27 cellular contexts compared by ENCODE assay signal in genomic region chr2:105125920-105126319, GRCh38.
DNase-seq lines count a peak whose midpoint lies in the region; ATAC-seq, FAIRE-seq and TF ChIP-seq lines count a peak whose summit lies in the region.
"Had no signal": no experiment of that assay in that cellular context is flagged by ENCODE, and none has a peak within 500 bp of the region (broad histone marks: within the 10 kb centered on the region; RNA-seq: fewer than 3 reads in every experiment).

No MANE protein-coding gene starts in this region.

- TF ChIP-seq RAD21 in HepG2 (CRISPR knock-in tag; IDR thresholded peaks at IDR 0.05) (no peak), H1 (IDR thresholded peaks at IDR 0.05 in 1 of 2, conservative IDR thresholded peaks at IDR 0.05 in 1 of 2; ENCODE audit: low read depth in 2 of 2, low read length in 2 of 2) (peak; percentile 21 to 34; a peak in 1 of 4 replicates)

- no peaks in the 10 kb centered on the region for H3K79me2 ChIP-seq in HepG2 (ENCODE audit: insufficient read depth, low read length)
- H3K79me2 ChIP-seq in H1 (ENCODE audit: control insufficient read depth in 1 of 2, insufficient read depth in 2 of 2, low read length in 2 of 2) = no peaks in the 10 kb centered on the region
- no peaks in the 10 kb centered on the region for H3K79me2 ChIP-seq in neural progenitor cell (ENCODE audit: low read depth)

- H3K23ac ChIP-seq in H1 (ENCODE audit: insufficient read length) = no peak overlapping the region

- H3K4me1 ChIP-seq in HepG2 (ENCODE audit: insufficient read depth, low read length) = no peaks in the 10 kb centered on the region
- no peaks in the 10 kb centered on the region for H3K4me1 ChIP-seq in right lobe of liver
- peaks cover 0 to 6% (median 2%) of the 10 kb centered on the region in 4 experiments; a peak in 2 of 7 replicates for H3K4me1 ChIP-seq in H1 (replicated peaks in 1 of 4; ENCODE audit: control insufficient read depth in 3 of 4, insufficient read depth in 4 of 4, low read length in 3 of 4)
- H3K4me1 ChIP-seq in neural progenitor cell = no peaks in the 10 kb centered on the region
- no peaks in the 10 kb centered on the region for H3K4me1 ChIP-seq in sigmoid colon
- H3K4me1 ChIP-seq: BE2C had no signal

- 19% methylated on average over 3 of the region's 3 CpGs for WGBS in HepG2 (ENCODE audit: low lambda C conversion rate)
- WGBS in right lobe of liver (ENCODE audit: insufficient coverage, low coverage, low lambda C conversion rate, missing lambda C conversion rate) = 51% methylated on average over 2 of the region's 3 CpGs
- 50% methylated on average over 3 of the region's 3 CpGs; no CpG with 5 or more reads in 1 of the 2 experiments for WGBS in H1 (ENCODE audit: extremely low coverage in 1 of 2, insufficient coverage in 1 of 2, insufficient read length in 1 of 2, insufficient replicate concordance in 2 of 2, low coverage in 1 of 2, low lambda C conversion rate in 2 of 2, missing lambda C conversion rate in 1 of 2), 2 experiments
- WGBS in sigmoid colon, 2 donors = 67 to 81% methylated on average over 3 of the region's 3 CpGs

- H2BK20ac ChIP-seq in H1 (ENCODE audit: low read length) = no peak overlapping the region

- H3K4ac ChIP-seq in H1 (replicated peaks; ENCODE audit: insufficient read length, low read depth, low read length) = no peak overlapping the region

- H3K4me1 Mint-ChIP-seq in neural progenitor cell = peaks cover 6% of the 10 kb centered on the region

- H3K79me1 ChIP-seq in H1 (ENCODE audit: low read depth, low read length) = no peaks in the 10 kb centered on the region; the same call in 1 of the 2 replicates

- no peak overlapping the region for H3K18ac ChIP-seq in H1 (ENCODE audit: extremely low read depth, low read length)

- TF ChIP-seq EP300 in HepG2 (IDR thresholded peaks at IDR 0.05; ENCODE audit: low read depth in 2 of 2, low read length in 2 of 2) (no peak), HepG2 (CRISPR knock-in tag; IDR thresholded peaks at IDR 0.05; ENCODE audit: borderline replicate concordance) (no peak), H1 (IDR thresholded peaks at IDR 0.05; ENCODE audit: borderline replicate concordance in 1 of 2, low read depth in 2 of 2, low read length in 2 of 2) (no peak), sigmoid colon (IDR thresholded peaks at IDR 0.05) (no peak)

- H2AK5ac ChIP-seq in H1 (ENCODE audit: low read depth, low read length) = no peak overlapping the region

- H3K14ac ChIP-seq in H1 (ENCODE audit: insufficient read length) = no peak overlapping the region

- H3K4me2 ChIP-seq in HepG2 (ENCODE audit: low read depth, low read length) = no peak overlapping the region
- peak overlapping the region in 1 of 2 experiments; percentile 46; a peak in 1 of 4 replicates for H3K4me2 ChIP-seq in H1 (ENCODE audit: insufficient read depth in 1 of 2, low read depth in 2 of 2, low read length in 2 of 2)
- H3K4me2 ChIP-seq in neural progenitor cell = no peak overlapping the region
- H3K4me2 ChIP-seq: SK-N-SH had no signal

- FAIRE-seq in HepG2 (lab: Jason Lieb, UNC) = no peak
- no peak for FAIRE-seq in H1 (lab: Jason Lieb, UNC)
- FAIRE-seq: GM12891, H54 had no signal

- no peak overlapping the region for H3K27ac ChIP-seq in HepG2 (ENCODE audit: extremely low read length, insufficient read depth, low read length)
- no peak overlapping the region for H3K27ac ChIP-seq in right lobe of liver
- H3K27ac ChIP-seq in H1 (ENCODE audit: low read depth, low read length) = no peak overlapping the region
- no peak overlapping the region for H3K27ac ChIP-seq in neural progenitor cell
- no peak overlapping the region for H3K27ac ChIP-seq in sigmoid colon
- H3K27ac ChIP-seq: HL-60 had no signal

- H3K4me3 ChIP-seq in HepG2 (replicated peaks in 1 of 3; ENCODE audit: insufficient read depth in 1 of 3, low read depth in 2 of 3, low read length in 3 of 3) (no peak overlapping the region), right lobe of liver (no peak overlapping the region), H1 (ENCODE audit: extremely low read depth in 1 of 4, insufficient read depth in 2 of 4, low read depth in 3 of 4, low read length in 4 of 4) (peak overlapping the region in 1 of 4 experiments; percentile 26; a peak in 1 of 8 replicates), neural progenitor cell (no peak overlapping the region), sigmoid colon (no peak overlapping the region)

- no peak overlapping the region for H4K5ac ChIP-seq in H1 (ENCODE audit: insufficient read length, low read depth, low read length)

- no peaks in the 10 kb centered on the region for H3K9me3 ChIP-seq in HepG2 (ENCODE audit: low read length)
- H3K9me3 ChIP-seq in right lobe of liver = no peaks in the 10 kb centered on the region
- peaks cover 0 to 2% of the 10 kb centered on the region in 2 experiments; a peak in 1 of 4 replicates for H3K9me3 ChIP-seq in H1 (ENCODE audit: insufficient read depth in 2 of 2, low read depth in 1 of 2, low read length in 1 of 2)
- H3K9me3 ChIP-seq in neural progenitor cell (ENCODE audit: low read depth) = no peaks in the 10 kb centered on the region
- no peaks in the 10 kb centered on the region for H3K9me3 ChIP-seq in sigmoid colon
- H3K9me3 ChIP-seq: BE2C, SK-N-SH had no signal

- TF ChIP-seq POLR2A in HepG2 (IDR thresholded peaks at IDR 0.05; ENCODE audit: insufficient read depth in 1 of 2, low read depth in 2 of 2, low read length in 2 of 2) = no peak
- TF ChIP-seq POLR2A in right lobe of liver (IDR thresholded peaks at IDR 0.05) = no peak
- TF ChIP-seq POLR2A in H1 (IDR thresholded peaks at IDR 0.05; ENCODE audit: control extremely low read depth in 1 of 2, low read depth in 2 of 2, low read length in 2 of 2) = no peak
- TF ChIP-seq POLR2A in sigmoid colon (IDR thresholded peaks at IDR 0.05) = no peak
- no peak for TF ChIP-seq POLR2A in erythroblast (IDR thresholded peaks at IDR 0.05; ENCODE audit: low read length)

- no peak overlapping the region for H2BK12ac ChIP-seq in H1 (ENCODE audit: low read depth, low read length)

- ATAC-seq in HepG2 (peak; percentile 70), right lobe of liver (no peak)
- ATAC-seq: PC-3 had no signal

- H2BK5ac ChIP-seq in H1 (ENCODE audit: low read depth, low read length) = no peak overlapping the region

- no peaks in the 10 kb centered on the region; the same call in 1 of the 2 replicates for H3K23me2 ChIP-seq in H1 (ENCODE audit: low read depth, low read length)

- no peak overlapping the region for H4K91ac ChIP-seq in H1 (replicated peaks; ENCODE audit: insufficient read length, low read length)

- no TSS peak for BruUV-seq in HepG2 (replicated peaks; lab: Mats Ljungman, UMichigan)

- H3K9me3 Mint-ChIP-seq in neural progenitor cell = peaks cover 3% of the 10 kb centered on the region
- H3K9me3 Mint-ChIP-seq: HFFc6 had no signal

- H4K8ac ChIP-seq in H1 (ENCODE audit: extremely low read depth, insufficient read depth, low read length) = no peak overlapping the region

- H3F3A ChIP-seq in neural progenitor cell (ENCODE audit: low read depth) = no peaks in the 10 kb centered on the region

- CTCF ChIA-PET in HepG2 (lab: Yijun Ruan, JAX; ENCODE audit: low intra/inter-chr PET ratio, low total read pairs) = no interaction called here
- CTCF ChIA-PET in H1 (lab: Charles Lee; ENCODE audit: partially characterized antibody) = interaction anchor here (1.0 to 4.1 kb wide), 17 partner anchors 8 to 176 kb away, joined by 3 to 46 read pairs (median 5); partner anchors contain the start of gene GPR45

- H3K27me3 ChIP-seq in HepG2 (ENCODE audit: control insufficient read depth in 1 of 2, insufficient read depth in 2 of 2, low read length in 2 of 2) = peaks cover 0 to 19% of the 10 kb centered on the region in 2 experiments; a peak in 2 of 5 replicates
- H3K27me3 ChIP-seq in right lobe of liver = no peaks in the 10 kb centered on the region
- no peaks in the 10 kb centered on the region for H3K27me3 ChIP-seq in H1 (replicated peaks in 1 of 4; ENCODE audit: control insufficient read depth in 3 of 4, extremely low read depth in 1 of 4, insufficient read depth in 3 of 4, low read length in 3 of 4)
- H3K27me3 ChIP-seq in neural progenitor cell = no peaks in the 10 kb centered on the region
- H3K27me3 ChIP-seq in sigmoid colon = no peaks in the 10 kb centered on the region
- H3K27me3 ChIP-seq: BE2C had no signal

- in situ Hi-C loops in HepG2 (cut with HindIII; ENCODE audit: extremely low pct_ligation_motif_present, low pct_unique_long_range_greater_than_20kb) = no loop called here

- POLR2A ChIA-PET in HepG2 (lab: Yijun Ruan, JAX) = no interaction called here
- POLR2A ChIA-PET in H1 (lab: Charles Lee; ENCODE audit: partially characterized antibody) = interaction anchor here (1.0 kb wide), 1 partner anchor 16 kb away, joined by 3 read pairs; no protein-coding TSS in a partner anchor

- H3K9ac ChIP-seq in HepG2 (ENCODE audit: insufficient read depth, low read depth, low read length) (no peak overlapping the region), H1 (replicated peaks in 1 of 4; ENCODE audit: extremely low read depth in 1 of 4, low read depth in 3 of 4, low read length in 3 of 4) (no peak overlapping the region), neural progenitor cell (no peak overlapping the region)
- H3K9ac ChIP-seq: SK-N-SH had no signal

- H3K27ac Mint-ChIP-seq in neural progenitor cell = no peak overlapping the region
- H3K27ac Mint-ChIP-seq: CD14-positive monocyte, HFFc6 had no signal

- no peak overlapping the region for H3K56ac ChIP-seq in H1 (replicated peaks; ENCODE audit: insufficient read length, low read depth, low read length)

- H3K36me3 ChIP-seq in HepG2 (replicated peaks in 1 of 2; ENCODE audit: control insufficient read depth in 1 of 2, insufficient read depth in 2 of 2, low read length in 2 of 2) = no peaks in the 10 kb centered on the region
- no peaks in the 10 kb centered on the region for H3K36me3 ChIP-seq in right lobe of liver
- no peaks in the 10 kb centered on the region for H3K36me3 ChIP-seq in H1 (ENCODE audit: control insufficient read depth in 2 of 4, insufficient read depth in 4 of 4, low read length in 3 of 4)
- no peaks in the 10 kb centered on the region for H3K36me3 ChIP-seq in neural progenitor cell
- no peaks in the 10 kb centered on the region for H3K36me3 ChIP-seq in sigmoid colon
- H3K36me3 ChIP-seq: BE2C had no signal

- 0 out of 2 replicates have a peak overlapping the region, but pooled peaks have one; percentile 12 for H2BK15ac ChIP-seq in H1 (ENCODE audit: low read length)

- TF ChIP-seq CTCF in HepG2 (CRISPR knock-in tag; IDR thresholded peaks at IDR 0.05) (no peak), right lobe of liver (IDR thresholded peaks at IDR 0.05) (no peak), H1 (IDR thresholded peaks at IDR 0.05; ENCODE audit: control extremely low read depth in 1 of 3, insufficient read depth in 1 of 3, low read depth in 1 of 3, low read length in 3 of 3) (peak; percentile 18 to 41 (median 30); a peak in 3 of 4 replicates), neural progenitor cell (IDR thresholded peaks at IDR 0.05) (no peak), sigmoid colon (IDR thresholded peaks at IDR 0.05) (no peak)

- H4K20me1 ChIP-seq in HepG2 (ENCODE audit: insufficient read depth, low read length) = no peaks in the 10 kb centered on the region
- no peaks in the 10 kb centered on the region for H4K20me1 ChIP-seq in H1 (replicated peaks in 1 of 2; ENCODE audit: control insufficient read depth in 1 of 2, insufficient read depth in 2 of 2, low read length in 2 of 2)
- no peaks in the 10 kb centered on the region for H4K20me1 ChIP-seq in neural progenitor cell (ENCODE audit: low read depth)

- no peak overlapping the region for H2AFZ ChIP-seq in HepG2 (ENCODE audit: low read length)
- no peak overlapping the region for H2AFZ ChIP-seq in H1 (ENCODE audit: low read length)
- H2AFZ ChIP-seq in neural progenitor cell (replicated peaks) = peak overlapping the region; percentile 6

- H2BK120ac ChIP-seq in H1 (replicated peaks; ENCODE audit: low read depth, low read length) = no peak overlapping the region

- DNase-seq in HepG2 (ENCODE audit: low spot score) (no peak), right lobe of liver (no peak), H1 (ENCODE audit: low read depth in 1 of 2, low spot score in 2 of 2) (no peak), neural progenitor cell (ENCODE audit: low spot score) (no peak), sigmoid colon (no peak), CD1c-positive myeloid dendritic cell (ENCODE audit: extremely low spot score) (no peak), erythroblast (lab: John Stamatoyannopoulos, UW) (no peak)
- no peak for DNase-seq in activated effector memory CD4-positive, alpha-beta T cell treated with anti-CD3 and anti-CD28 coated beads, Interleukin-2, amount 50 U/mL, for 16 hours
- DNase-seq: 8988T, BE2C, Calu3, DMS79 treated with DMSO at 0.1 percent for 48 hours, GF-D8, HFFc6, NCI-H1092, NCI-H1417 treated with DMSO at 0.1 percent for 48 hours, NCI-H187, NCI-H2081 treated with DMSO at 0.1 percent for 48 hours, NCI-H2171, NCI-H226, NCI-H510A, PC-3 had no signal

- no peak overlapping the region for H3K4me3 Mint-ChIP-seq in neural progenitor cell
- H3K4me3 Mint-ChIP-seq: CD14-positive monocyte, HFFc6 had no signal

- H3K27me3 Mint-ChIP-seq in neural progenitor cell (ENCODE audit: insufficient read depth, low read depth) = no peaks in the 10 kb centered on the region

- H3K36me3 Mint-ChIP-seq in neural progenitor cell = no peaks in the 10 kb centered on the region
- H3K36me3 Mint-ChIP-seq: CD14-positive monocyte had no signal

- intact Hi-C loops in HepG2 (cut with micrococcal nuclease; ENCODE audit: unreplicated experiment) = no loop called here
- intact Hi-C loops in right lobe of liver (cut with DNase I) = no loop called here
- intact Hi-C loops in sigmoid colon (cut with DNase I) = no loop called here

Comparison
In these comparisons a context has a peak if more than half of its experiments do, and no peak if none do; other contexts are left out.
1. CTCF ChIP-seq: peak in H1 (3 of 3); none in HepG2 (single experiment), right lobe of liver (0 of 4), neural progenitor cell (single experiment) and sigmoid colon (0 of 4).
2. Of the 41 proteins assayed by ChIP-seq in both HepG2 and H1: peak only in HepG2: none; only in H1: CTCF and RAD21; in both: none; in neither: 39.